ENCODE assay signal across 8 cellular contexts in the genomic region with DNA sequence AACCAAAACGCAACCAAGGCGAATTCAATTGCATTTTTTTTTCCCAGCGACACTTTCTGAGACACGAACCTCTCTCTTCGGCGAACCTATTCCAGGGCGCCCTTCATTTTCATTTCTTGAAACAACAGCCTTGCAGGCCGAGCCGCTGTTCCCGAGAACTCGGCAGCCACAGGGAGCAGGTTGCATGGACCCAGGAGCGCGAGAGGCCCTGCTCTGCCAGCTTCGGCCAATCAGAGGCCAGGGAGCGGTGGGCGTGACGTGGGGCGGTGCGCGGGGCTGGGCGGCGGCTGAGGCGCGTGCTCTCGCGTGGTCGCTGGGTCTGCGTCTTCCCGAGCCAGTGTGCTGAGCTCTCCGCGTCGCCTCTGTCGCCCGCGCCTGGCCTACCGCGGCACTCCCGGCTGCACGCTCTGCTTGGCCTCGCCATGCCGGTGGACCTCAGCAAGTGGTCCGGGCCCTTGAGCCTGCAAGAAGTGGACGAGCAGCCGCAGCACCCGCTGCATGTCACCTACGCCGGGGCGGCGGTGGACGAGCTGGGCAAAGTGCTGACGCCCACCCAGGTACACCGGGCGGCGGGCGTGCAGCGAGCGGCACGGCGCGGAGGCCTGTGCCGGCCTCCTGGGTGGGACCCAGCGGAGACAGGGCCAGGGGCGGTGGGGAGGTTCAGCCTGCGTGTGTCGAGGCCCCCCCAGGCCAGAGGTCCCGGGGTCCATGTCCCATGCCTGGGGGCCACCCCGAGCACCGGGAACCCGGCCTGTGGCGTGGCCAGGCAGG. TPM values are rescaled to one million over a fixed set of nuclear protein-coding genes. Genes with fewer than 3 reads are reported as not detected.
A peak's percentile ranks its signal among the peaks of the same experiment; 100 is the strongest.
DNase-seq lines count a peak whose midpoint lies in the region; ATAC-seq and TF ChIP-seq lines count a peak whose summit lies in the region.

A gene (plus strand): TSS at position 337 of the 771 bp plus-strand sequence. CDS start 86 bp downstream, at position 423.

- H3K27ac ChIP-seq in Karpas-422 (ENCODE audit: low read length) = peak within 1 kb of the TSS; percentile 39
- peak within 1 kb of the TSS; percentile 35 for H3K27ac ChIP-seq in RWPE2 (ENCODE audit: poor library complexity, severe bottlenecking)

- peaks cover 30% of the 10 kb centered on the region for H3K36me3 Mint-ChIP-seq in activated T-helper 2 cell treated with anti-CD3 and anti-CD28 coated beads, Interferon-gamma antibody, Interleukin-2, Interleukin-4, amounts not matched to agents 10 μg/mL and 5 μg/mL and 100 μg/mL, durations not matched to agents 14 hours and 24 hours and 36 hours (ENCODE audit: low read depth)
- no peaks in the 10 kb centered on the region for H3K36me3 Mint-ChIP-seq in natural killer cell

- peak within 1 kb of the TSS; percentile 89 for H3K27ac Mint-ChIP-seq in activated T-helper 2 cell treated with anti-CD3 and anti-CD28 coated beads, Interferon-gamma antibody, Interleukin-2, Interleukin-4, amounts not matched to agents 10 μg/mL and 5 μg/mL and 100 μg/mL, durations not matched to agents 14 hours and 24 hours and 36 hours
- H3K27ac Mint-ChIP-seq in natural killer cell = peak within 1 kb of the TSS; percentile 74 to 77

- peak within 1 kb of the TSS; percentile 76; the same call in 1 of the 2 replicates for H2AFZ ChIP-seq in Karpas-422 (ENCODE audit: low read length)

- TF ChIP-seq CTCF in RWPE2 (IDR thresholded peaks at IDR 0.05; ENCODE audit: poor library complexity, severe bottlenecking) (no peak), fibroblast of mammary gland (conservative IDR thresholded peaks at IDR 0.05; ENCODE audit: control insufficient read depth, insufficient read depth, low read depth, low read length) (no peak), natural killer cell (IDR thresholded peaks at IDR 0.05) (no peak)

- peak within 1 kb of the TSS; percentile 83 for H3K4me2 ChIP-seq in Karpas-422 (ENCODE audit: low read depth, low read length, poor library complexity, severe bottlenecking)

- DNase-seq in Daoy (ENCODE audit: low read depth) = peak; percentile 92
- peak; percentile 96 for DNase-seq in Karpas-422
- DNase-seq in RWPE2 (ENCODE audit: low spot score) = peak; percentile 90
- peak; percentile 90 for DNase-seq in activated T-helper 2 cell treated with anti-CD3 and anti-CD28 coated beads, Interferon-gamma antibody, Interleukin-2, Interleukin-4, amounts not matched to agents 10 μg/mL and 5 μg/mL and 100 μg/mL, durations not matched to agents 14 hours and 24 hours and 36 hours (ENCODE audit: low spot score)
- DNase-seq in fibroblast of mammary gland (ENCODE audit: low read depth) = peak; percentile 81
- DNase-seq in natural killer cell = peak; percentile 90
- DNase-seq in stimulated activated naive CD4-positive, alpha-beta T cell (lab: John Stamatoyannopoulos, UW) = peak; percentile 84 to 92 (median 87)

- no peaks in the 10 kb centered on the region for H3K9me2 ChIP-seq in Karpas-422 (replicated peaks; ENCODE audit: insufficient read depth, low read length)

- peak; percentile 98 for ATAC-seq in GM21825 (IDR thresholded peaks at IDR 0.05; ENCODE audit: unreplicated experiment)
- peak; percentile 98 for ATAC-seq in RWPE2 (ENCODE audit: low read depth)
- ATAC-seq in natural killer cell = peak; percentile 99 to 100 (median 100)

- H4K20me1 ChIP-seq in Karpas-422 (ENCODE audit: insufficient read depth, low read depth, low read length) = peaks cover 5% of the 10 kb centered on the region; the same call in 1 of the 2 replicates

- peak within 1 kb of the TSS; percentile 97 for H3K9ac ChIP-seq in Karpas-422 (ENCODE audit: low read length)

- H3K36me3 ChIP-seq in Karpas-422 (ENCODE audit: insufficient read depth, low read length) (peaks cover 21% of the 10 kb centered on the region; the same call in 1 of the 2 replicates), RWPE2 (ENCODE audit: low read depth) (peaks cover 36% of the 10 kb centered on the region)

- peaks cover 18% of the 10 kb centered on the region for H3K4me1 ChIP-seq in Karpas-422 (ENCODE audit: low read length)
- peaks cover 5% of the 10 kb centered on the region for H3K4me1 ChIP-seq in RWPE2 (ENCODE audit: insufficient read depth, poor library complexity, severe bottlenecking)

- peaks cover 53% of the 10 kb centered on the region for H3K79me2 ChIP-seq in Karpas-422 (ENCODE audit: low read length)

- no peaks in the 10 kb centered on the region for H3K27me3 Mint-ChIP-seq in activated T-helper 2 cell treated with anti-CD3 and anti-CD28 coated beads, Interferon-gamma antibody, Interleukin-2, Interleukin-4, amounts not matched to agents 10 μg/mL and 5 μg/mL and 100 μg/mL, durations not matched to agents 14 hours and 24 hours and 36 hours (ENCODE audit: low read depth)
- no peaks in the 10 kb centered on the region for H3K27me3 Mint-ChIP-seq in natural killer cell (ENCODE audit: low read depth in 2 of 2)

- peaks cover 25% of the 10 kb centered on the region for H3K4me1 Mint-ChIP-seq in activated T-helper 2 cell treated with anti-CD3 and anti-CD28 coated beads, Interferon-gamma antibody, Interleukin-2, Interleukin-4, amounts not matched to agents 10 μg/mL and 5 μg/mL and 100 μg/mL, durations not matched to agents 14 hours and 24 hours and 36 hours (ENCODE audit: low read depth)
- H3K4me1 Mint-ChIP-seq in natural killer cell = peaks cover 6 to 19% of the 10 kb centered on the region in 2 donors

- H3K9me3 Mint-ChIP-seq in activated T-helper 2 cell treated with anti-CD3 and anti-CD28 coated beads, Interferon-gamma antibody, Interleukin-2, Interleukin-4, amounts not matched to agents 10 μg/mL and 5 μg/mL and 100 μg/mL, durations not matched to agents 14 hours and 24 hours and 36 hours = no peaks in the 10 kb centered on the region
- no peaks in the 10 kb centered on the region for H3K9me3 Mint-ChIP-seq in natural killer cell

- H3K27me3 ChIP-seq in Karpas-422 (ENCODE audit: low read length) = no peaks in the 10 kb centered on the region
- no peaks in the 10 kb centered on the region for H3K27me3 ChIP-seq in RWPE2 (ENCODE audit: insufficient read depth, poor library complexity, severe bottlenecking)

- no peaks in the 10 kb centered on the region for H3K9me3 ChIP-seq in Karpas-422 (ENCODE audit: low read length)
- no peaks in the 10 kb centered on the region for H3K9me3 ChIP-seq in RWPE2 (ENCODE audit: severe bottlenecking)

- H3K4me3 Mint-ChIP-seq in activated T-helper 2 cell treated with anti-CD3 and anti-CD28 coated beads, Interferon-gamma antibody, Interleukin-2, Interleukin-4, amounts not matched to agents 10 μg/mL and 5 μg/mL and 100 μg/mL, durations not matched to agents 14 hours and 24 hours and 36 hours (ENCODE audit: low read depth) = peak within 1 kb of the TSS; percentile 99
- H3K4me3 Mint-ChIP-seq in natural killer cell = peak within 1 kb of the TSS; percentile 98

- H3K4me3 ChIP-seq in Karpas-422 (ENCODE audit: low read length) (peak within 1 kb of the TSS; percentile 79), RWPE2 (ENCODE audit: severe bottlenecking) (peak within 1 kb of the TSS; percentile 66), fibroblast of mammary gland (ENCODE audit: control insufficient read depth, low read depth, low read length) (peak within 1 kb of the TSS; percentile 78)

- intact Hi-C loops in activated T-helper 2 cell treated with anti-CD3 and anti-CD28 coated beads, Interferon-gamma antibody, Interleukin-2, Interleukin-4, amounts not matched to agents 10 μg/mL and 5 μg/mL and 100 μg/mL, durations not matched to agents 14 hours and 24 hours and 36 hours (cut with micrococcal nuclease) = loop anchor here (2.0 to 5.0 kb wide), 4 partner anchors 15 to 241 kb away; a partner anchor contains a TSS
- intact Hi-C loops in natural killer cell (cut with micrococcal nuclease) = loop anchor here (5.0 kb wide), 1 partner anchor 241 kb away; a partner anchor contains a TSS

RNA-seq across cellular contexts. Expression of the gene that starts here (rescaled TPM):
- 87.8 and 102 TPM in 2 replicates for total RNA-seq in Daoy (2014; rRNA removed; shearing (Covaris generic))
- 138 and 168 TPM in 2 replicates for total RNA-seq in Karpas-422 (2014; rRNA removed; shearing (Covaris generic); ENCODE audit: low replicate concordance)
- total RNA-seq in activated T-helper 2 cell treated with anti-CD3 and anti-CD28 coated beads, Interferon-gamma antibody, Interleukin-2, Interleukin-4, amounts not matched to agents 10 μg/mL and 5 μg/mL and 100 μg/mL, durations not matched to agents 14 hours and 24 hours and 36 hours = 177 and 184 TPM in 2 replicates
- total RNA-seq in natural killer cell = 10 to 100 TPM; 38.0 to 54.0 (median 41.4) TPM

Comparison
In these comparisons a context has a peak if more than half of its experiments do, and no peak if none do; other contexts are left out.
1. Peak in every context shown above with its lines: DNase-seq, ATAC-seq, H3K4me3 ChIP-seq and H3K27ac ChIP-seq.